ENCODE assay signal across 19 cellular contexts in genomic region chr10:5782174-5782573, GRCh38. TPM values are rescaled to one million over a fixed set of nuclear protein-coding genes. Genes with fewer than 3 reads are reported as not detected.
DNase-seq lines count a peak whose midpoint lies in the region; ATAC-seq, FAIRE-seq and TF ChIP-seq lines count a peak whose summit lies in the region.
"Had no signal": no experiment of that assay in that cellular context is flagged by ENCODE, and none has a peak within 500 bp of the region (broad histone marks: within the 10 kb centered on the region; RNA-seq: fewer than 3 reads in every experiment).

No MANE protein-coding gene starts in this region.

- WGBS in K562 (ENCODE audit: insufficient coverage, low coverage, missing lambda C conversion rate), result 89% methylated on average over 1 of the region's 1 CpG

- H3K79me2 ChIP-seq in PC-3 (ENCODE audit: low read length) (peaks cover 47% of the 10 kb centered on the region), K562 (ENCODE audit: control insufficient read depth, insufficient read depth, low read length) (peaks cover 67% of the 10 kb centered on the region)

- no peak overlapping the region for H3K9ac ChIP-seq in PC-3 (ENCODE audit: low read length)
- H3K9ac ChIP-seq in K562 (ENCODE audit: insufficient read depth in 1 of 2, low read depth in 2 of 2, low read length in 2 of 2), result no peak overlapping the region
- H3K9ac ChIP-seq: GM23248 had no signal

- no peak for TF ChIP-seq EP300 in K562 (IDR thresholded peaks at IDR 0.05; ENCODE audit: low read length)

- H3K27me3 ChIP-seq in PC-3 (ENCODE audit: low read length) (no peaks in the 10 kb centered on the region), K562 (ENCODE audit: control insufficient read depth in 2 of 2, insufficient read depth in 2 of 2, low read length in 2 of 2) (no peaks in the 10 kb centered on the region)
- H3K27me3 ChIP-seq: SJCRH30 had no signal

- H3K4me1 ChIP-seq in PC-3 (ENCODE audit: insufficient read depth, low read length) (no peaks in the 10 kb centered on the region), K562 (replicated peaks in 1 of 2; ENCODE audit: control insufficient read depth in 2 of 2, insufficient read depth in 2 of 2, low read length in 2 of 2) (no peaks in the 10 kb centered on the region; a peak in 1 of 5 replicates)
- H3K4me1 ChIP-seq: SJCRH30 had no signal

- ATAC-seq in PC-3 (peak; percentile 79), K562 (peak; percentile 31; the same call in 2 of the 3 replicates), HG02981 (IDR thresholded peaks at IDR 0.05; ENCODE audit: unreplicated experiment) (no peak)
- ATAC-seq in stimulated activated effector memory CD8-positive, alpha-beta T cell treated with anti-CD3 and anti-CD28 coated beads, Interleukin-12 subunit alpha, Interleukin-12 subunit beta, amount 100 ng/mL, for 72 hours, result peak; percentile 74

- TF ChIP-seq POLR2A in K562 (conservative IDR thresholded peaks at IDR 0.05), result no peak

- DNase-seq in activated T-cell treated with anti-CD3 and anti-CD28 coated beads, Interleukin-2, amount 50 U/mL, for 24 hours, result no peak
- no peak for DNase-seq in activated T-cell treated with anti-CD3 and anti-CD28 coated beads, Interleukin-2, amount 50 U/mL, for 48 hours
- DNase-seq in PC-3 (peak; percentile 8), K562 (ENCODE audit: extremely low read depth in 1 of 4, low spot score in 3 of 4) (no peak), medulla oblongata (ENCODE audit: extremely low spot score) (no peak), amniotic stem cell (lab: John Stamatoyannopoulos, UW) (no peak)
- DNase-seq in stimulated activated effector memory CD8-positive, alpha-beta T cell treated with anti-CD3 and anti-CD28 coated beads, Interleukin-12 subunit alpha, Interleukin-12 subunit beta, amount 100 ng/mL, for 72 hours (ENCODE audit: low spot score in 2 of 2), result no peak
- DNase-seq: anterior cingulate cortex, GM23248, hippocampal formation, kidney, NCI-H1417, NCI-H2171, NCI-H69, SJCRH30, T1000 had no signal

- H3K4me1 Mint-ChIP-seq in activated T-cell treated with anti-CD3 and anti-CD28 coated beads, Interleukin-2, amount 50 U/mL, for 24 hours (ENCODE audit: low read depth), result peaks cover 56% of the 10 kb centered on the region
- peaks cover 34% of the 10 kb centered on the region for H3K4me1 Mint-ChIP-seq in stimulated activated effector memory CD8-positive, alpha-beta T cell treated with anti-CD3 and anti-CD28 coated beads, Interleukin-12 subunit alpha, Interleukin-12 subunit beta, amount 100 ng/mL, for 72 hours

- H3K27ac ChIP-seq in PC-3 (ENCODE audit: low read length) (no peak overlapping the region), K562 (ENCODE audit: extremely low read depth, low read depth, low read length) (no peak overlapping the region)
- H3K27ac ChIP-seq: GM23248, SJCRH30 had no signal

- CTCF ChIA-PET in PC-3 (lab: Charles Lee), result no interaction called here
- CTCF ChIA-PET in K562 (lab: Yijun Ruan, JAX; ENCODE audit: low intra/inter-chr PET ratio), result no interaction called here

- H3K9me3 ChIP-seq in PC-3 (ENCODE audit: low read length) (no peaks in the 10 kb centered on the region), K562 (replicated peaks; ENCODE audit: control insufficient read depth, insufficient read depth, low read depth, low read length) (no peaks in the 10 kb centered on the region)
- H3K9me3 ChIP-seq: SJCRH30 had no signal

- no TSS peak for BruUV-seq in PC-3 (replicated peaks; lab: Mats Ljungman, UMichigan)
- no TSS peak for BruUV-seq in K562 (replicated peaks; lab: Mats Ljungman, UMichigan)

- H2AFZ ChIP-seq in PC-3 (ENCODE audit: low read length) (no peak overlapping the region), K562 (ENCODE audit: low read depth, low read length) (no peak overlapping the region)
- H2AFZ ChIP-seq: GM23248 had no signal

- in situ Hi-C loops in K562 (cut with MboI), result no loop called here

- no peaks in the 10 kb centered on the region for H3K9me1 ChIP-seq in K562 (ENCODE audit: control insufficient read depth, insufficient read depth, low read length)

- POLR2A ChIA-PET in PC-3 (lab: Charles Lee; ENCODE audit: unreplicated experiment), result no interaction called here
- POLR2A ChIA-PET in K562 (lab: Yijun Ruan, JAX), result no interaction called here

- H3F3A ChIP-seq in PC-3 (ENCODE audit: low read length, unreplicated experiment), result no peaks in the 10 kb centered on the region

- H3K4me2 ChIP-seq in PC-3 (ENCODE audit: low read length) (no peak overlapping the region), K562 (ENCODE audit: insufficient read depth, low read length) (no peak overlapping the region)

- H3K4me3 Mint-ChIP-seq in activated T-cell treated with anti-CD3 and anti-CD28 coated beads, Interleukin-2, amount 50 U/mL, for 24 hours, result no peak overlapping the region
- H3K4me3 Mint-ChIP-seq in stimulated activated effector memory CD8-positive, alpha-beta T cell treated with anti-CD3 and anti-CD28 coated beads, Interleukin-12 subunit alpha, Interleukin-12 subunit beta, amount 100 ng/mL, for 72 hours, result no peak overlapping the region

- intact Hi-C loops in PC-3 (cut with micrococcal nuclease), result no loop called here
- intact Hi-C loops in K562 (cut with micrococcal nuclease), result no loop called here

- no peaks in the 10 kb centered on the region for H3K9me2 ChIP-seq in PC-3 (replicated peaks; ENCODE audit: low read length)

- TF ChIP-seq RAD21 in K562 (CRISPR knock-in tag; conservative IDR thresholded peaks at IDR 0.05 in 1 of 2, IDR thresholded peaks at IDR 0.05 in 1 of 2), result no peak

- no peak for TF ChIP-seq CTCF in PC-3 (conservative IDR thresholded peaks at IDR 0.05; ENCODE audit: low read depth, low read length)
- no peak for TF ChIP-seq CTCF in K562 (IDR thresholded peaks at IDR 0.05 in 2 of 3, conservative IDR thresholded peaks at IDR 0.05 in 1 of 3; ENCODE audit: insufficient read depth in 2 of 3, low read depth in 1 of 3, low read length in 3 of 3)

- H3K36me3 ChIP-seq in PC-3 (ENCODE audit: low read depth, low read length) (peaks cover 26% of the 10 kb centered on the region), K562 (ENCODE audit: control insufficient read depth, insufficient read depth, low read length) (peaks cover 87% of the 10 kb centered on the region)

- H4K20me1 ChIP-seq in PC-3 (ENCODE audit: low read length), result peaks cover 9% of the 10 kb centered on the region; the same call in 1 of the 2 replicates
- peaks cover 4% of the 10 kb centered on the region; the same call in 1 of the 2 replicates for H4K20me1 ChIP-seq in K562 (replicated peaks; ENCODE audit: control insufficient read depth, insufficient read depth, low read length)

- peaks cover 4% of the 10 kb centered on the region for H3K9me3 Mint-ChIP-seq in activated T-cell treated with anti-CD3 and anti-CD28 coated beads, Interleukin-2, amount 50 U/mL, for 24 hours
- H3K9me3 Mint-ChIP-seq in stimulated activated effector memory CD8-positive, alpha-beta T cell treated with anti-CD3 and anti-CD28 coated beads, Interleukin-12 subunit alpha, Interleukin-12 subunit beta, amount 100 ng/mL, for 72 hours, result no peaks in the 10 kb centered on the region

- no peak overlapping the region for H3K4me3 ChIP-seq in PC-3 (ENCODE audit: low read length)
- H3K4me3 ChIP-seq in K562, result no peak overlapping the region
- H3K4me3 ChIP-seq: GM23248, SJCRH30 had no signal

- peak overlapping the region; percentile 72 for H3K27ac Mint-ChIP-seq in activated T-cell treated with anti-CD3 and anti-CD28 coated beads, Interleukin-2, amount 50 U/mL, for 24 hours
- peak overlapping the region; percentile 4 for H3K27ac Mint-ChIP-seq in stimulated activated effector memory CD8-positive, alpha-beta T cell treated with anti-CD3 and anti-CD28 coated beads, Interleukin-12 subunit alpha, Interleukin-12 subunit beta, amount 100 ng/mL, for 72 hours

- no peak for FAIRE-seq in K562 (lab: Jason Lieb, UNC)
- FAIRE-seq: G401.6, kidney, urothelium cell line had no signal

- H3K36me3 Mint-ChIP-seq in activated T-cell treated with anti-CD3 and anti-CD28 coated beads, Interleukin-2, amount 50 U/mL, for 24 hours (ENCODE audit: low read depth), result peaks cover 95% of the 10 kb centered on the region
- peaks cover 100% of the 10 kb centered on the region for H3K36me3 Mint-ChIP-seq in stimulated activated effector memory CD8-positive, alpha-beta T cell treated with anti-CD3 and anti-CD28 coated beads, Interleukin-12 subunit alpha, Interleukin-12 subunit beta, amount 100 ng/mL, for 72 hours

- H3K27me3 Mint-ChIP-seq in activated T-cell treated with anti-CD3 and anti-CD28 coated beads, Interleukin-2, amount 50 U/mL, for 24 hours, result no peaks in the 10 kb centered on the region

TF ChIP-seq in K562, 482 proteins besides CTCF, POLR2A, EP300 and RAD21 (continues in another document):
- no peak for TF ChIP-seq HDAC3 (IDR thresholded peaks at IDR 0.05; ENCODE audit: borderline replicate concordance, partially characterized antibody)
- peak; percentile 45 for TF ChIP-seq NFE2 (IDR thresholded peaks at IDR 0.05; ENCODE audit: low read depth)
- 0 out of 2 replicates have a peak, but pooled peaks have one; percentile 15 for TF ChIP-seq TRIM28 (IDR thresholded peaks at IDR 0.05)
- peak; percentile 42 for TF ChIP-seq MAFG (tag; conservative IDR thresholded peaks at IDR 0.05)
- no peak for TF ChIP-seq CBX3 (IDR thresholded peaks at IDR 0.05; ENCODE audit: borderline replicate concordance in 1 of 2, low read length in 2 of 2)
- peak; percentile 78 for TF ChIP-seq ZNF316 (IDR thresholded peaks at IDR 0.05)
- no peak for TF ChIP-seq POLR2AphosphoS2 (IDR thresholded peaks at IDR 0.05; ENCODE audit: low read length)
- TF ChIP-seq C11orf30 (IDR thresholded peaks at IDR 0.05; ENCODE audit: low read depth), result peak; percentile 73
- no peak for TF ChIP-seq HMG20A (CRISPR knock-in tag; conservative IDR thresholded peaks at IDR 0.05)
- no peak for TF ChIP-seq CC2D1A (IDR thresholded peaks at IDR 0.05)

RNA-seq across cellular contexts. Expression of gene GDI2, which starts 31.1 kb away (rescaled TPM):
- total RNA-seq in PC-3 (2014; rRNA removed) (94.7 and 122 TPM in 2 replicates), K562 (2014; rRNA removed) (285 and 296 TPM in 2 replicates), K562 (2014; rRNA removed; fragmentation: Illumina TruSeq; extraction: Trizol) (350 and 391 TPM in 2 replicates), K562 (2015; rRNA removed; fragmentation: Illumina TruSeq; extraction: Trizol) (378 and 397 TPM in 2 replicates), K562 (2021) (266 and 273 TPM in 2 replicates)
- total RNA-seq in K562 (2011; cell fraction: chromatin; rRNA removed; ENCODE audit: low replicate concordance), result 49.2 and 105 TPM in 2 replicates
- total RNA-seq in K562 (2011; cell fraction: nucleolus; rRNA removed), result 46.6 and 50.5 TPM in 2 replicates
- total RNA-seq in K562 (2011; cell fraction: nucleoplasm; rRNA removed), result 63.9 and 78.0 TPM in 2 replicates
- polyA plus RNA-seq in K562 (2011; rRNA removed) (208 and 287 TPM in 2 replicates), K562 (2014; fragmentation: Illumina TruSeq; extraction: Trizol) (308 and 352 TPM in 2 replicates), K562 (2014; fragmentation: Nextera tagmentation; extraction: Ambion mirVana) (100 to 1,000 TPM; 262 to 424 TPM), K562 (2014; rRNA removed) (259 and 274 TPM in 2 replicates)
- polyA plus RNA-seq in K562 (2011; cell fraction: cytosol; rRNA removed), result 151 and 178 TPM in 2 replicates
- 45.0 and 75.6 TPM in 2 replicates for polyA plus RNA-seq in K562 (2011; cell fraction: nucleus; rRNA removed)
- 220 and 245 TPM in 2 replicates for polyA plus RNA-seq in K562 (2012)
- 387 and 410 TPM in 2 replicates for polyA minus RNA-seq in K562 (2011; rRNA and poly(A)+ RNA removed)
- polyA minus RNA-seq in K562 (2011; cell fraction: cytosol; rRNA and poly(A)+ RNA removed), result 225 and 294 TPM in 2 replicates
- polyA minus RNA-seq in K562 (2011; cell fraction: nucleus; rRNA and poly(A)+ RNA removed), result 52.6 and 71.9 TPM in 2 replicates
